In the genomic region with DNA sequence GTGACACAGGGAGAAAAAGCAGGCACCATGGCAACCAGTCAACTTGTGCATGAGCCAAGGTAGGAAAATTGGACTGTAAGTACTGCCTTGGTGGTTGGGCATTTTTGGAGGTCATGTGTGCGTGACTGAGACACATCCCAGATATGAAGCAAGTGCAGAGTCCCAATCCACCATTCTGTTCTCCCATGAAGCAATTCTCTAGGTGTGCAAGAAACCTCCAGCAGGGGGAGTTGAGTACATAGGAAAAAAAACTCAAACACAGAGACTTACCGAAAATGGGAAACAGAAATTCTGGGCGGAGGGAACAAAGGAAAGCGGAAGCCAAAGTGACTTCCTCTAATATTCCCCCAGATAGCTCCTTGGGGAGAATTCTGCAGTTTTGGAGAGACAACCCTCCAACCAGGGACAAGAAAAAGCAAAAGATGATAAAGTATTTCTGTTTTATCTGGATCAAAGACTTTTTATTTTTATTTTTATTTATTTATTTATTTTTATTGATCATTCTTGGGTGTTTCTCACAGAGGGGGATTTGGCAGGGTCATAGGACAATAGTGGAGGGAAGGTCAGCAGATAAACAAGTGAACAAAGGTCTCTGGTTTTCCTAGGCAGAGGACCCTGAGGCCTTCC, we compare ENCODE assay signal across 8 cellular contexts.
DNase-seq lines count a peak whose midpoint lies in the region; ATAC-seq and TF ChIP-seq lines count a peak whose summit lies in the region.

No MANE protein-coding gene starts in this region.

- peaks cover 17% of the 10 kb centered on the region for H3K27me3 Mint-ChIP-seq in activated CD4-positive, alpha-beta T cell treated with anti-CD3 and anti-CD28 coated beads for 36 hours
- no peaks in the 10 kb centered on the region for H3K27me3 Mint-ChIP-seq in nephron (ENCODE audit: low read depth)

- intact Hi-C loops in activated CD4-positive, alpha-beta T cell treated with anti-CD3 and anti-CD28 coated beads for 36 hours (cut with DNase I, micrococcal nuclease), result loop anchor here (1.0 kb wide), 1 partner anchor 49 kb away; no protein-coding TSS in a partner anchor

- no peak overlapping the region for H3K4me3 Mint-ChIP-seq in activated CD4-positive, alpha-beta T cell treated with anti-CD3 and anti-CD28 coated beads for 36 hours
- H3K4me3 Mint-ChIP-seq in nephron, result no peak overlapping the region

- no peaks in the 10 kb centered on the region for H3K36me3 Mint-ChIP-seq in activated CD4-positive, alpha-beta T cell treated with anti-CD3 and anti-CD28 coated beads for 36 hours (ENCODE audit: low read depth)
- H3K36me3 Mint-ChIP-seq in nephron (ENCODE audit: low read depth), result peaks cover 7% of the 10 kb centered on the region

- TF ChIP-seq POLR2A in erythroblast (IDR thresholded peaks at IDR 0.05; ENCODE audit: low read length), result no peak

- H3K9me3 Mint-ChIP-seq in activated CD4-positive, alpha-beta T cell treated with anti-CD3 and anti-CD28 coated beads for 36 hours (ENCODE audit: low read depth), result no peaks in the 10 kb centered on the region
- peaks cover 34% of the 10 kb centered on the region for H3K9me3 Mint-ChIP-seq in nephron

- peak; percentile 17 to 27 (median 22) for TF ChIP-seq CTCF in nephron (IDR thresholded peaks at IDR 0.05; ENCODE audit: unreplicated experiment in 3 of 3)

- CTCF ChIA-PET in activated CD4-positive, alpha-beta T cell treated with anti-CD3 and anti-CD28 coated beads for 36 hours (lab: Charles Lee), result interaction anchor here (0.6 to 1.8 kb wide), 3 partner anchors 21 to 67 kb away, joined by 3 to 6 read pairs (median 5); no protein-coding TSS in a partner anchor

- POLR2A ChIA-PET in activated CD4-positive, alpha-beta T cell treated with anti-CD3 and anti-CD28 coated beads for 36 hours (lab: Charles Lee), result no interaction called here

- H3K4me1 Mint-ChIP-seq in activated CD4-positive, alpha-beta T cell treated with anti-CD3 and anti-CD28 coated beads for 36 hours, result no peaks in the 10 kb centered on the region
- no peaks in the 10 kb centered on the region for H3K4me1 Mint-ChIP-seq in nephron

- ATAC-seq in activated CD4-positive, alpha-beta T cell treated with anti-CD3 and anti-CD28 coated beads for 36 hours, result peak; percentile 39
- no peak for ATAC-seq in GM18907 (IDR thresholded peaks at IDR 0.05; ENCODE audit: unreplicated experiment)

- peak; percentile 1 to 6 for DNase-seq in SHP77 (lab: John Stamatoyannopoulos, UW)
- DNase-seq in SHP77 treated with DMSO at 0.1 percent for 48 hours (lab: John Stamatoyannopoulos, UW), result no peak
- peak; percentile 90 for DNase-seq in MV-4-11 (lab: John Stamatoyannopoulos, UW)
- DNase-seq in activated CD4-positive, alpha-beta T cell treated with anti-CD3 and anti-CD28 coated beads for 36 hours, result peak; percentile 62
- DNase-seq in erythroblast (lab: John Stamatoyannopoulos, UW), result peak; percentile 66 to 75
- DNase-seq in NCI-H2107 treated with DMSO at 0.1 percent for 48 hours (lab: John Stamatoyannopoulos, UW; ENCODE audit: unreplicated experiment), result no peak

- no peak overlapping the region for H3K27ac Mint-ChIP-seq in activated CD4-positive, alpha-beta T cell treated with anti-CD3 and anti-CD28 coated beads for 36 hours
- no peak overlapping the region for H3K27ac Mint-ChIP-seq in nephron

Comparison
In these comparisons a context has a peak if more than half of its experiments do, and no peak if none do; other contexts are left out.
1. DNase-seq: peak in SHP77 (2 of 2), MV-4-11 (single experiment), activated CD4-positive, alpha-beta T cell treated with anti-CD3 and anti-CD28 coated beads for 36 hours (single experiment) and erythroblast (2 of 2); none in SHP77 treated with DMSO at 0.1 percent for 48 hours (single experiment) and NCI-H2107 treated with DMSO at 0.1 percent for 48 hours (single experiment).